ENCODE assay signal across 16 cellular contexts in genomic region chr9:99466104-99466503, GRCh38.
"Had no signal": no experiment of that assay in that cellular context is flagged by ENCODE, and none has a peak within 500 bp of the region (broad histone marks: within the 10 kb centered on the region; RNA-seq: fewer than 3 reads in every experiment).

No MANE protein-coding gene starts in this region.

- ATAC-seq: sciatic nerve had no signal

- H3K4me1 ChIP-seq: left ventricle myocardium inferior, spleen, thyroid gland had no signal

- H3K9me3 ChIP-seq: thyroid gland had no signal

- H3K27me3 ChIP-seq: brain microvascular endothelial cell, spleen, thyroid gland had no signal

- DNase-seq: activated CD4-positive, alpha-beta T cell treated with anti-CD3 and anti-CD28 coated beads, Interleukin-2, amount 10 ng/mL, durations not matched to agents 7 days and 5 days; activated CD4-positive, CD25-positive, alpha-beta regulatory T cell; activated CD8-positive, alpha-beta memory T cell treated with anti-CD3 and anti-CD28 coated beads, Interleukin-2, amount 50 U/mL, for 48 hours; activated naive CD8-positive, alpha-beta T cell treated with anti-CD3 and anti-CD28 coated beads for 36 hours; brain microvascular endothelial cell; cortex of kidney; effector CD4-positive, alpha-beta T cell; foreskin fibroblast; glutamatergic neuron; kidney; left ventricle myocardium inferior; spleen; thyroid gland had no signal

- H3K4me3 Mint-ChIP-seq: activated CD4-positive, alpha-beta T cell treated with anti-CD3 and anti-CD28 coated beads, Interleukin-2, amount 10 ng/mL, durations not matched to agents 7 days and 5 days; activated naive CD8-positive, alpha-beta T cell treated with anti-CD3 and anti-CD28 coated beads for 36 hours; central memory CD8-positive, alpha-beta T cell; memory B cell had no signal

- H3K36me3 Mint-ChIP-seq: activated naive CD8-positive, alpha-beta T cell treated with anti-CD3 and anti-CD28 coated beads for 36 hours; memory B cell had no signal

- H3K4me1 Mint-ChIP-seq: activated CD4-positive, alpha-beta T cell treated with anti-CD3 and anti-CD28 coated beads, Interleukin-2, amount 10 ng/mL, durations not matched to agents 7 days and 5 days; activated naive CD8-positive, alpha-beta T cell treated with anti-CD3 and anti-CD28 coated beads for 36 hours; central memory CD8-positive, alpha-beta T cell; memory B cell had no signal

- H3K27me3 Mint-ChIP-seq: memory B cell had no signal

- H3K36me3 ChIP-seq: brain microvascular endothelial cell, left ventricle myocardium inferior, spleen, thyroid gland had no signal

- H3K27ac Mint-ChIP-seq: activated CD4-positive, alpha-beta T cell treated with anti-CD3 and anti-CD28 coated beads, Interleukin-2, amount 10 ng/mL, durations not matched to agents 7 days and 5 days; activated naive CD8-positive, alpha-beta T cell treated with anti-CD3 and anti-CD28 coated beads for 36 hours; memory B cell had no signal

- H3K9me3 Mint-ChIP-seq: activated CD4-positive, alpha-beta T cell treated with anti-CD3 and anti-CD28 coated beads, Interleukin-2, amount 10 ng/mL, durations not matched to agents 7 days and 5 days; activated naive CD8-positive, alpha-beta T cell treated with anti-CD3 and anti-CD28 coated beads for 36 hours; central memory CD8-positive, alpha-beta T cell; memory B cell had no signal

- H3K4me3 ChIP-seq: left ventricle myocardium inferior, spleen, thyroid gland had no signal

- H3K27ac ChIP-seq: brain microvascular endothelial cell, left ventricle myocardium inferior, spleen, thyroid gland had no signal
